Comparison of ENCODE assay signal across 8 cellular contexts in genomic region chr4:173334085-173334890, GRCh38. TPM values are rescaled to one million over a fixed set of nuclear protein-coding genes. Genes with fewer than 3 reads are reported as not detected.
DNase-seq lines count a peak whose midpoint lies in the region; TF ChIP-seq lines count a peak whose summit lies in the region.

Gene HMGB2 (minus strand): TSS chr4:173334358. CDS start chr4:173333649, 709 bp downstream.

- no peaks in the 10 kb centered on the region for H3K9me2 ChIP-seq in MM.1S (replicated peaks; ENCODE audit: insufficient read depth, low read length)

- peak within 1 kb of the TSS; percentile 97 to 99 (median 98) for H3K27ac Mint-ChIP-seq in nephron
- peak within 1 kb of the TSS; percentile 97 for H3K27ac Mint-ChIP-seq in stimulated activated naive CD8-positive, alpha-beta T cell treated with anti-CD3 and anti-CD28 coated beads, Interleukin-15, Interleukin-2, amounts not matched to agents 100 ng/mL and 50 ng/mL, for 24 hours

- H3K27ac ChIP-seq in MM.1S (ENCODE audit: low read length), result peak within 1 kb of the TSS; percentile 98

- H3K27me3 ChIP-seq in HAP-1 (ENCODE audit: low read depth), result no peaks in the 10 kb centered on the region
- H3K27me3 ChIP-seq in MM.1S (replicated peaks; ENCODE audit: insufficient read depth, low read length), result no peaks in the 10 kb centered on the region

- H3K36me3 Mint-ChIP-seq in nephron (ENCODE audit: low read depth), result peaks cover 27% of the 10 kb centered on the region
- peaks cover 38% of the 10 kb centered on the region for H3K36me3 Mint-ChIP-seq in stimulated activated naive CD8-positive, alpha-beta T cell treated with anti-CD3 and anti-CD28 coated beads, Interleukin-15, Interleukin-2, amounts not matched to agents 100 ng/mL and 50 ng/mL, for 24 hours (ENCODE audit: low read depth)

- peaks cover 37% of the 10 kb centered on the region for H3F3A ChIP-seq in MM.1S (ENCODE audit: insufficient read depth, low read length)

- H3K4me3 Mint-ChIP-seq in nephron, result peak within 1 kb of the TSS; percentile 94 to 98 (median 96)
- peak within 1 kb of the TSS; percentile 98 for H3K4me3 Mint-ChIP-seq in stimulated activated naive CD8-positive, alpha-beta T cell treated with anti-CD3 and anti-CD28 coated beads, Interleukin-15, Interleukin-2, amounts not matched to agents 100 ng/mL and 50 ng/mL, for 24 hours

- H3K27me3 Mint-ChIP-seq in nephron (ENCODE audit: low read depth), result no peaks in the 10 kb centered on the region
- H3K27me3 Mint-ChIP-seq in stimulated activated naive CD8-positive, alpha-beta T cell treated with anti-CD3 and anti-CD28 coated beads, Interleukin-15, Interleukin-2, amounts not matched to agents 100 ng/mL and 50 ng/mL, for 24 hours, result peaks cover 7% of the 10 kb centered on the region

- peaks cover 37% of the 10 kb centered on the region for H3K79me2 ChIP-seq in MM.1S (ENCODE audit: low read length)

- H3K4me1 ChIP-seq in ES-I3 (ENCODE audit: insufficient read depth, low read length) (peaks cover 8% of the 10 kb centered on the region; the same call in 1 of the 2 replicates), HAP-1 (peaks cover 27% of the 10 kb centered on the region), MM.1S (ENCODE audit: low read length) (peaks cover 10% of the 10 kb centered on the region; the same call in 1 of the 2 replicates)

- peak; percentile 99 to 100 for DNase-seq in HAP-1 (ENCODE audit: low spot score in 2 of 2)
- peak; percentile 99 for DNase-seq in MM.1S
- peak; percentile 94 for DNase-seq in SIG-M5 (lab: John Stamatoyannopoulos, UW)
- peak; percentile 71 for DNase-seq in activated gamma-delta T cell (lab: John Stamatoyannopoulos, UW)
- DNase-seq in fibroblast of the aortic adventitia (ENCODE audit: low read depth), result peak; percentile 100

- H3K4me3 ChIP-seq in HAP-1 (peak within 1 kb of the TSS; percentile 88), MM.1S (ENCODE audit: low read length) (peak within 1 kb of the TSS; percentile 99), fibroblast of the aortic adventitia (ENCODE audit: low read depth, low read length) (peak within 1 kb of the TSS; percentile 94)

- peaks cover 18% of the 10 kb centered on the region for H3K36me3 ChIP-seq in ES-I3 (ENCODE audit: insufficient read depth, low read length)
- H3K36me3 ChIP-seq in HAP-1 (replicated peaks), result peaks cover 44% of the 10 kb centered on the region
- peaks cover 16% of the 10 kb centered on the region; the same call in 1 of the 2 replicates for H3K36me3 ChIP-seq in MM.1S (replicated peaks; ENCODE audit: insufficient read depth, low read length)

- H3K9me3 ChIP-seq in ES-I3 (ENCODE audit: control insufficient read depth, insufficient read depth, low read length) (no peaks in the 10 kb centered on the region), HAP-1 (no peaks in the 10 kb centered on the region), MM.1S (replicated peaks; ENCODE audit: insufficient read depth, low read length) (no peaks in the 10 kb centered on the region)

- H3K9ac ChIP-seq in ES-I3 (ENCODE audit: low read depth, low read length) (peak within 1 kb of the TSS; percentile 99), MM.1S (ENCODE audit: low read length) (peak within 1 kb of the TSS; percentile 100)

- peaks cover 9% of the 10 kb centered on the region; the same call in 1 of the 2 replicates for H4K20me1 ChIP-seq in MM.1S (ENCODE audit: insufficient read depth, low read length)

- H2AFZ ChIP-seq in MM.1S (ENCODE audit: low read length), result peak within 1 kb of the TSS; percentile 67

- in situ Hi-C loops in HAP-1 (cut with MboI; ENCODE audit: low sequenced_read_pairs), result loop anchor here (5.0 kb wide), 1 partner anchor 38 kb away; the partner anchor contains the start of gene SAP30

- TF ChIP-seq CTCF in MM.1S (IDR thresholded peaks at IDR 0.05; ENCODE audit: low read length) (no peak), fibroblast of the aortic adventitia (IDR thresholded peaks at IDR 0.05; ENCODE audit: insufficient read depth, low read length) (no peak), nephron (IDR thresholded peaks at IDR 0.05; ENCODE audit: unreplicated experiment in 3 of 3) (no peak)

- H3K4me1 Mint-ChIP-seq in nephron, result peaks cover 26% of the 10 kb centered on the region
- H3K4me1 Mint-ChIP-seq in stimulated activated naive CD8-positive, alpha-beta T cell treated with anti-CD3 and anti-CD28 coated beads, Interleukin-15, Interleukin-2, amounts not matched to agents 100 ng/mL and 50 ng/mL, for 24 hours (ENCODE audit: low read depth), result peaks cover 24% of the 10 kb centered on the region

- no peaks in the 10 kb centered on the region for H3K9me3 Mint-ChIP-seq in nephron
- H3K9me3 Mint-ChIP-seq in stimulated activated naive CD8-positive, alpha-beta T cell treated with anti-CD3 and anti-CD28 coated beads, Interleukin-15, Interleukin-2, amounts not matched to agents 100 ng/mL and 50 ng/mL, for 24 hours, result no peaks in the 10 kb centered on the region

- H3K4me2 ChIP-seq in MM.1S (ENCODE audit: low read depth, low read length), result peak within 1 kb of the TSS; percentile 81

RNA-seq across cellular contexts. Expression of gene HMGB2, which starts in this region (rescaled TPM):
- total RNA-seq in fibroblast of the aortic adventitia (ENCODE audit: low replicate concordance), result 23.5 and 113 TPM in 2 replicates

Comparison
In these comparisons a context has a peak if more than half of its experiments do, and no peak if none do; other contexts are left out.
1. Peak in every context shown above with its lines: DNase-seq, H3K4me3 ChIP-seq and H3K27ac ChIP-seq.